Comparison of ENCODE assay signal across 33 cellular contexts in the genomic region with DNA sequence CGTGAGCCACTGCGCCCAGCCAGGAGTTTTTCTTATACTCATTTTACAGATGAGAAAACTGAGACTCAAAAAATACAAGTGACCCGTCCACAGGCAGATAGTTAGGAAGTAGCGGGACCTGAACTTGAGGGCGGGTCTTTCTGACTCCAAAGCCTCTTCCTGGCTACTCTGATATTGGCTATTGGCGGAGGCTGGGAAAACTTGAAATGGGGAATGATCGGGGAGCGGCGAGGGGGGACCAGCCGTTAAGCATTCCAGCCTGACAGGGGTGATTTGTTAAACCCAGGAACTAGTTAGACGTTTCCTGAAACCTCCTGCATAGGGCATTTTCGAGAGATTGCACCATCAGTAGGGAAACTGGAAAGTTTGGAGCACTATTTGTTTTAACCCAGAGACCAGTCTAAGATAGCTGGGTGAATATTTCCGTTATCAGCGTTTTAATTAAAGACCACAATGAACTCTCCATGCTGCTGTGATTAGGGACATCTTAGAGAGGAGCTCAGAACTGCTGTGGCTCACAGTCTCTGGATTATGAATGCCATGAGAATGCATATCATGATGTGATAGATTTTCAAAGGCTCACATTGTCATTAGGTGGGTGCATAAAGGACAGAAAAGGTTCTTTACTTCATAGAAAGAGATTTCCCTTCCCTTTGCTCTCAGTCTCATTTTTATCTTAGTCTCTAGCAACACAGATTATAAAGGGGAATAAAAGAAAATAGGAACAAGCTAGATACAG. TPM values are rescaled to one million over a fixed set of nuclear protein-coding genes. Genes with fewer than 3 reads are reported as not detected.
"Had no signal": no experiment of that assay in that cellular context is flagged by ENCODE, and none has a peak within 500 bp of the region (broad histone marks: within the 10 kb centered on the region; RNA-seq: fewer than 3 reads in every experiment).

No MANE protein-coding gene starts in this region.

- H3K36me3 ChIP-seq: MG63, SJSA1 had no signal

- ATAC-seq: activated CD8-positive, alpha-beta memory T cell treated with anti-CD3 and anti-CD28 coated beads, Interleukin-2, amount 10 ng/mL, durations not matched to agents 7 days and 5 days; activated naive CD8-positive, alpha-beta T cell treated with anti-CD3 and anti-CD28 coated beads, Interleukin-2, amount 50 U/mL, for 24 hours; Panc1 had no signal

- H3K9me3 ChIP-seq: MG63, SJSA1, SK-N-SH had no signal

- H3K27ac ChIP-seq: SJSA1, VCaP had no signal

- H3K4me3 ChIP-seq: MG63, SJSA1 had no signal

- FAIRE-seq: TTC549 had no signal

- H3K9ac ChIP-seq: SK-N-SH had no signal

- H3K27me3 ChIP-seq: MG63, SJSA1 had no signal

- DNase-seq: activated CD4-positive, alpha-beta memory T cell treated with anti-CD3 and anti-CD28 coated beads, Interleukin-2, amount 10 ng/mL, durations not matched to agents 7 days and 5 days; activated CD4-positive, alpha-beta T cell treated with anti-CD3 and anti-CD28 coated beads for 1 hour; activated CD4-positive, alpha-beta T cell treated with anti-CD3 and anti-CD28 coated beads for 48 hours; activated CD4-positive, CD25-positive, alpha-beta regulatory T cell; activated CD8-positive, alpha-beta memory T cell treated with anti-CD3 and anti-CD28 coated beads for 24 hours; activated CD8-positive, alpha-beta memory T cell treated with anti-CD3 and anti-CD28 coated beads, Interleukin-2, amount 10 ng/mL, durations not matched to agents 7 days and 5 days; activated CD8-positive, alpha-beta memory T cell treated with anti-CD3 and anti-CD28 coated beads, Interleukin-2, amount 50 U/mL, for 48 hours; activated effector memory CD4-positive, alpha-beta T cell treated with Interleukin-2 at 50 U/mL for 16 hours; activated naive CD4-positive, alpha-beta T cell treated with anti-CD3 and anti-CD28 coated beads, Interleukin-2, amount 10 ng/mL, durations not matched to agents 7 days and 5 days; activated naive CD8-positive, alpha-beta T cell treated with anti-CD3 and anti-CD28 coated beads, Interleukin-2, amount 50 U/mL, for 24 hours; activated T-cell treated with anti-CD3 and anti-CD28 coated beads, Interleukin-2, amount 50 U/mL, for 48 hours; amniotic stem cell; aorta; Kasumi-1; KG1; MG63; NCI-H1048; NCI-H1105 treated with DMSO at 0.1 percent for 48 hours; NCI-H1436; NCI-H1694; NCI-H1930; NCI-H2081 treated with DMSO at 0.1 percent for 48 hours; NCI-H345; NCI-H524 treated with DMSO at 0.1 percent for 48 hours; RPMI8226; SHP77 treated with DMSO at 0.1 percent for 48 hours; SK-N-SH had no signal

- H3K4me2 ChIP-seq: SK-N-SH had no signal

RNA-seq across cellular contexts. Expression of gene NR1H4, which starts 2.5 kb away (rescaled TPM):
- total RNA-seq: activated CD4-positive, alpha-beta memory T cell treated with anti-CD3 and anti-CD28 coated beads, Interleukin-2, amount 10 ng/mL, durations not matched to agents 7 days and 5 days; activated CD8-positive, alpha-beta memory T cell treated with anti-CD3 and anti-CD28 coated beads, Interleukin-2, amount 10 ng/mL, durations not matched to agents 7 days and 5 days; aorta; cardiac septum; NCI-H460 had no signal
- polyA plus RNA-seq: SK-N-SH had no signal
